16 cellular contexts compared by ENCODE assay signal in genomic region chr4:113674251-113674650, GRCh38.
DNase-seq lines count a peak whose midpoint lies in the region; ATAC-seq, FAIRE-seq and TF ChIP-seq lines count a peak whose summit lies in the region.
"Had no signal": no experiment of that assay in that cellular context is flagged by ENCODE, and none has a peak within 500 bp of the region (broad histone marks: within the 10 kb centered on the region; RNA-seq: fewer than 3 reads in every experiment).

No MANE protein-coding gene starts in this region.

- no peak overlapping the region for H3K27ac ChIP-seq in GM12878 (ENCODE audit: control insufficient read depth, insufficient read depth)
- H3K27ac ChIP-seq: SK-N-MC, spleen had no signal

- no peak overlapping the region for H3K9ac ChIP-seq in GM12878 (ENCODE audit: control insufficient read depth, insufficient read depth, low read length)

- BruUV-seq in GM12878 (replicated peaks; lab: Mats Ljungman, UMichigan), result no TSS peak

- RAD21 ChIA-PET in GM12878 (lab: Charles Lee; ENCODE audit: unreplicated experiment), result interaction anchor here (0.8 to 3.1 kb wide), 16 partner anchors 8 to 127 kb away, joined by 3 to 24 read pairs (median 4); no protein-coding TSS in a partner anchor

- TF ChIP-seq EP300 in GM12878 (IDR thresholded peaks at IDR 0.05; ENCODE audit: borderline replicate concordance in 1 of 2, control insufficient read depth in 1 of 2, low read depth in 2 of 2, low read length in 2 of 2), result no peak

- peak; percentile 75 for FAIRE-seq in GM12878 (lab: Jason Lieb, UNC)
- FAIRE-seq: K562 had no signal

- H2AFZ ChIP-seq in GM12878 (ENCODE audit: control insufficient read depth, low read depth, low read length), result no peak overlapping the region

- H3K79me2 ChIP-seq in GM12878 (ENCODE audit: control insufficient read depth, insufficient read depth, low read length), result peaks cover 5% of the 10 kb centered on the region

- H4K20me1 ChIP-seq in GM12878 (ENCODE audit: control insufficient read depth, insufficient read depth), result no peaks in the 10 kb centered on the region

- in situ Hi-C loops in GM12878 (cut with MboI) (no loop called here), ACHN (cut with HindIII; ENCODE audit: low pct_ligation_motif_present, low pct_unique_long_range_greater_than_20kb, low sequenced_read_pairs) (no loop called here)

- no peaks in the 10 kb centered on the region for H3K27me3 ChIP-seq in GM12878 (replicated peaks in 1 of 2; ENCODE audit: control insufficient read depth in 2 of 2, insufficient read depth in 2 of 2, low read length in 1 of 2)
- H3K27me3 ChIP-seq: spleen had no signal

- peak; percentile 41 for DNase-seq in NCI-H510A treated with DMSO at 0.1 percent for 48 hours (lab: John Stamatoyannopoulos, UW)
- DNase-seq in NCI-H510A (lab: John Stamatoyannopoulos, UW), result no peak
- DNase-seq in DMS79 (lab: John Stamatoyannopoulos, UW), result peak; percentile 50
- no peak for DNase-seq in GM12878 (ENCODE audit: low read depth, low spot score)
- DNase-seq in myocyte (ENCODE audit: low read depth), result peak; percentile 36
- no peak for DNase-seq in inferior parietal cortex (ENCODE audit: extremely low spot score)
- no peak for DNase-seq in ACHN
- no peak for DNase-seq in T-helper 2 cell
- DNase-seq: activated naive CD8-positive, alpha-beta T cell treated with anti-CD3 and anti-CD28 coated beads, Interleukin-2, amount 10 ng/mL, durations not matched to agents 7 days and 5 days; erythroblast; HCEC 1CT; hippocampal formation; NCI-H2081 treated with DMSO at 0.1 percent for 48 hours; spleen had no signal

- CTCF ChIA-PET in GM12878 (lab: Yijun Ruan, JAX), result interaction anchor here (0.7 to 3.0 kb wide), 24 partner anchors 9 to 315 kb away, joined by 3 to 14 read pairs (median 4); no protein-coding TSS in a partner anchor

- 95% methylated on average over 1 of the region's 1 CpG for WGBS in GM12878 (ENCODE audit: insufficient coverage, insufficient replicate concordance, low lambda C conversion rate, missing lambda C conversion rate)

- ATAC-seq in GM12878, result peak; percentile 28

- no peak for TF ChIP-seq POLR2A in GM12878 (IDR thresholded peaks at IDR 0.05; ENCODE audit: low read depth, low read length)

- no peaks in the 10 kb centered on the region for H3K9me3 ChIP-seq in GM12878 (replicated peaks; ENCODE audit: control insufficient read depth, insufficient read depth, low read length)
- H3K9me3 ChIP-seq: spleen had no signal

- SMC1A ChIA-PET in GM12878 (lab: Charles Lee; ENCODE audit: uncharacterized antibody, unreplicated experiment), result interaction anchor here (0.6 to 18.9 kb wide), 25 partner anchors 9 to 286 kb away, joined by 3 to 282 read pairs (median 4); no protein-coding TSS in a partner anchor

- intact Hi-C loops in GM12878 (cut with micrococcal nuclease; ENCODE audit: unreplicated experiment), result no loop called here

- no peak overlapping the region for H3K4me3 ChIP-seq in GM12878
- H3K4me3 ChIP-seq: K562, SK-N-MC, spleen had no signal

- H3K4me1 ChIP-seq in GM12878 (ENCODE audit: control insufficient read depth, insufficient read depth, low read length), result no peaks in the 10 kb centered on the region

- TF ChIP-seq RAD21 in GM12878 (IDR thresholded peaks at IDR 0.05; ENCODE audit: insufficient read depth, low read depth, low read length), result no peak

- H3K36me3 ChIP-seq in GM12878 (ENCODE audit: control insufficient read depth in 2 of 2, insufficient read depth in 2 of 2, low read length in 1 of 2), result peaks cover 4 to 10% of the 10 kb centered on the region in 2 experiments; a peak in 3 of 4 replicates

- no peak overlapping the region for H3K4me2 ChIP-seq in GM12878 (ENCODE audit: control insufficient read depth, insufficient read depth)

- POLR2A ChIA-PET in GM12878 (lab: Charles Lee), result interaction anchor here (0.9 to 1.4 kb wide), 4 partner anchors 8 to 32 kb away, joined by 3 to 4 read pairs (median 4); no protein-coding TSS in a partner anchor

- no peak for TF ChIP-seq CTCF in GM12878 (IDR thresholded peaks at IDR 0.05 in 2 of 3, conservative IDR thresholded peaks at IDR 0.05 in 1 of 3; ENCODE audit: control insufficient read depth in 2 of 3, extremely low read depth in 1 of 3, insufficient read depth in 1 of 3, low read depth in 3 of 3, low read length in 3 of 3)

TF ChIP-seq in GM12878, 131 proteins besides CTCF, POLR2A, EP300 and RAD21:
- TF ChIP-seq SIN3A (IDR thresholded peaks at IDR 0.05; ENCODE audit: low read depth, low read length) (no peak), MEF2B (IDR thresholded peaks at IDR 0.05; ENCODE audit: partially characterized antibody, poor library complexity, severe bottlenecking) (peak; percentile 44), JUNB (IDR thresholded peaks at IDR 0.05) (no peak), PAX5 (IDR thresholded peaks at IDR 0.05; ENCODE audit: borderline replicate concordance, low read depth, low read length) (no peak)

Comparison
In these comparisons a context has a peak if more than half of its experiments do, and no peak if none do; other contexts are left out.
1. DNase-seq: peak in NCI-H510A treated with DMSO at 0.1 percent for 48 hours (single experiment), DMS79 (single experiment) and myocyte (single experiment); none in NCI-H510A (single experiment), GM12878 (single experiment), inferior parietal cortex (single experiment), ACHN (single experiment) and T-helper 2 cell (0 of 5).